Comparison of ENCODE assay signal across 1 cellular context in the genomic region with DNA sequence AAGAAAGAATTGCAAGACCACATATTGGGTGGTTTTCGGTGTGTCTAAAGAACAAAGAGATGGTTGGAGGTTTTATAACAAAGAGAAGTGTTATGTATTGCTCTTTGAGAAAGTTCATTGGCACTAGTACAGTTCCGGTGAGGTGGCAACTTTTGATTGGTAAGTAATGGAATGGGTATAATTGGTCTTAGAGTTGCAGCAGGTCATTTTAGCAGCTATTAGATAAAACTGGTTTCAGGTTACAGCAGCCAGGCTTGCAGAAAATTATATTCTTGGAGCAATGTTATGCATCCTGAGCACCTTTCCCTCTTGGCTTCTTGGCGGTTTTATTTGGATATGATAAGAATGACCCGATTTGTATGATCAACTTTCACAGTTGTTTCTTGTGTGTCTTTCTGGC.
TF ChIP-seq lines count a peak whose summit lies in the region.

No MANE protein-coding gene starts in this region.

TF ChIP-seq in HEK293, 187 proteins besides CTCF, POLR2A, EP300 and RAD21 (continued from another document and continues in another):
- TF ChIP-seq, protein P1, sequence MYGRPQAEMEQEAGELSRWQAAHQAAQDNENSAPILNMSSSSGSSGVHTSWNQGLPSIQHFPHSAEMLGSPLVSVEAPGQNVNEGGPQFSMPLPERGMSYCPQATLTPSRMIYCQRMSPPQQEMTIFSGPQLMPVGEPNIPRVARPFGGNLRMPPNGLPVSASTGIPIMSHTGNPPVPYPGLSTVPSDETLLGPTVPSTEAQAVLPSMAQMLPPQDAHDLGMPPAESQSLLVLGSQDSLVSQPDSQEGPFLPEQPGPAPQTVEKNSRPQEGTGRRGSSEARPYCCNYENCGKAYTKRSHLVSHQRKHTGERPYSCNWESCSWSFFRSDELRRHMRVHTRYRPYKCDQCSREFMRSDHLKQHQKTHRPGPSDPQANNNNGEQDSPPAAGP (tag by site-specific recombination; IDR thresholded peaks at IDR 0.05), result no peak
- TF ChIP-seq ZNF16 (tag by site-specific recombination; IDR thresholded peaks at IDR 0.05; ENCODE audit: low read depth) (no peak), ZNF837 (tag by site-specific recombination; IDR thresholded peaks at IDR 0.05) (no peak), ZNF394 (tag by site-specific recombination; IDR thresholded peaks at IDR 0.05; ENCODE audit: borderline replicate concordance) (no peak), SP2 (tag by site-specific recombination; IDR thresholded peaks at IDR 0.05) (peak; percentile 52), KLF10 (tag by site-specific recombination; IDR thresholded peaks at IDR 0.05) (no peak), SETDB1 (IDR thresholded peaks at IDR 0.05; ENCODE audit: insufficient read length, low read length) (peak; percentile 32), ZNF266 (tag by site-specific recombination; IDR thresholded peaks at IDR 0.05; ENCODE audit: low read depth) (no peak), ZSCAN23 (tag by site-specific recombination; IDR thresholded peaks at IDR 0.05) (no peak), ZSCAN16 (tag by site-specific recombination; IDR thresholded peaks at IDR 0.05) (no peak), ZFP3 (tag by site-specific recombination; IDR thresholded peaks at IDR 0.05; ENCODE audit: low read depth) (no peak), ZNF707 (tag by site-specific recombination; IDR thresholded peaks at IDR 0.05) (no peak), MEIS1 (CRISPR knock-in tag; IDR thresholded peaks at IDR 0.05; ENCODE audit: borderline replicate concordance) (no peak), ZNF792 (tag by site-specific recombination; IDR thresholded peaks at IDR 0.05) (no peak), ZBTB17 (tag by site-specific recombination; IDR thresholded peaks at IDR 0.05) (no peak), ZNF132 (tag by site-specific recombination; IDR thresholded peaks at IDR 0.05; ENCODE audit: borderline replicate concordance) (no peak), ZNF2 (tag by site-specific recombination; IDR thresholded peaks at IDR 0.05) (no peak), ZNF23 (tag by site-specific recombination; IDR thresholded peaks at IDR 0.05; ENCODE audit: borderline replicate concordance) (no peak), ZNF549 (tag by site-specific recombination; IDR thresholded peaks at IDR 0.05) (no peak), ZNF830 (tag by site-specific recombination; IDR thresholded peaks at IDR 0.05; ENCODE audit: low read depth) (no peak), ZNF138 (tag by site-specific recombination; IDR thresholded peaks at IDR 0.05; ENCODE audit: borderline replicate concordance) (no peak), GFI1B (tag by site-specific recombination; IDR thresholded peaks at IDR 0.05) (no peak), ZBTB48 (tag by site-specific recombination; IDR thresholded peaks at IDR 0.05) (no peak), HOXD13 (CRISPR knock-in tag; IDR thresholded peaks at IDR 0.05; ENCODE audit: borderline replicate concordance) (no peak), ZNF404 (tag by site-specific recombination; IDR thresholded peaks at IDR 0.05) (no peak), IKZF3 (tag by site-specific recombination; IDR thresholded peaks at IDR 0.05) (no peak), RBAK (tag by site-specific recombination; IDR thresholded peaks at IDR 0.05) (no peak), ZNF660 (tag by site-specific recombination; IDR thresholded peaks at IDR 0.05) (no peak), ZNF426 (tag by site-specific recombination; IDR thresholded peaks at IDR 0.05) (no peak), SCRT2 (tag by site-specific recombination; IDR thresholded peaks at IDR 0.05) (no peak), ZNF571 (tag by site-specific recombination; IDR thresholded peaks at IDR 0.05) (no peak), ZNF19 (tag by site-specific recombination; IDR thresholded peaks at IDR 0.05; ENCODE audit: low read depth) (no peak), ZNF24 (tag by site-specific recombination; IDR thresholded peaks at IDR 0.05) (no peak)
- TF ChIP-seq, protein P2, sequence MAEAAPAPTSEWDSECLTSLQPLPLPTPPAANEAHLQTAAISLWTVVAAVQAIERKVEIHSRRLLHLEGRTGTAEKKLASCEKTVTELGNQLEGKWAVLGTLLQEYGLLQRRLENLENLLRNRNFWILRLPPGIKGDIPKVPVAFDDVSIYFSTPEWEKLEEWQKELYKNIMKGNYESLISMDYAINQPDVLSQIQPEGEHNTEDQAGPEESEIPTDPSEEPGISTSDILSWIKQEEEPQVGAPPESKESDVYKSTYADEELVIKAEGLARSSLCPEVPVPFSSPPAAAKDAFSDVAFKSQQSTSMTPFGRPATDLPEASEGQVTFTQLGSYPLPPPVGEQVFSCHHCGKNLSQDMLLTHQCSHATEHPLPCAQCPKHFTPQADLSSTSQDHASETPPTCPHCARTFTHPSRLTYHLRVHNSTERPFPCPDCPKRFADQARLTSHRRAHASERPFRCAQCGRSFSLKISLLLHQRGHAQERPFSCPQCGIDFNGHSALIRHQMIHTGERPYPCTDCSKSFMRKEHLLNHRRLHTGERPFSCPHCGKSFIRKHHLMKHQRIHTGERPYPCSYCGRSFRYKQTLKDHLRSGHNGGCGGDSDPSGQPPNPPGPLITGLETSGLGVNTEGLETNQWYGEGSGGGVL (tag by site-specific recombination; IDR thresholded peaks at IDR 0.05), result no peak
- TF ChIP-seq, protein P3, sequence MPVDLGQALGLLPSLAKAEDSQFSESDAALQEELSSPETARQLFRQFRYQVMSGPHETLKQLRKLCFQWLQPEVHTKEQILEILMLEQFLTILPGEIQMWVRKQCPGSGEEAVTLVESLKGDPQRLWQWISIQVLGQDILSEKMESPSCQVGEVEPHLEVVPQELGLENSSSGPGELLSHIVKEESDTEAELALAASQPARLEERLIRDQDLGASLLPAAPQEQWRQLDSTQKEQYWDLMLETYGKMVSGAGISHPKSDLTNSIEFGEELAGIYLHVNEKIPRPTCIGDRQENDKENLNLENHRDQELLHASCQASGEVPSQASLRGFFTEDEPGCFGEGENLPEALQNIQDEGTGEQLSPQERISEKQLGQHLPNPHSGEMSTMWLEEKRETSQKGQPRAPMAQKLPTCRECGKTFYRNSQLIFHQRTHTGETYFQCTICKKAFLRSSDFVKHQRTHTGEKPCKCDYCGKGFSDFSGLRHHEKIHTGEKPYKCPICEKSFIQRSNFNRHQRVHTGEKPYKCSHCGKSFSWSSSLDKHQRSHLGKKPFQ (tag by site-specific recombination; IDR thresholded peaks at IDR 0.05), result no peak
- TF ChIP-seq, protein P4, sequence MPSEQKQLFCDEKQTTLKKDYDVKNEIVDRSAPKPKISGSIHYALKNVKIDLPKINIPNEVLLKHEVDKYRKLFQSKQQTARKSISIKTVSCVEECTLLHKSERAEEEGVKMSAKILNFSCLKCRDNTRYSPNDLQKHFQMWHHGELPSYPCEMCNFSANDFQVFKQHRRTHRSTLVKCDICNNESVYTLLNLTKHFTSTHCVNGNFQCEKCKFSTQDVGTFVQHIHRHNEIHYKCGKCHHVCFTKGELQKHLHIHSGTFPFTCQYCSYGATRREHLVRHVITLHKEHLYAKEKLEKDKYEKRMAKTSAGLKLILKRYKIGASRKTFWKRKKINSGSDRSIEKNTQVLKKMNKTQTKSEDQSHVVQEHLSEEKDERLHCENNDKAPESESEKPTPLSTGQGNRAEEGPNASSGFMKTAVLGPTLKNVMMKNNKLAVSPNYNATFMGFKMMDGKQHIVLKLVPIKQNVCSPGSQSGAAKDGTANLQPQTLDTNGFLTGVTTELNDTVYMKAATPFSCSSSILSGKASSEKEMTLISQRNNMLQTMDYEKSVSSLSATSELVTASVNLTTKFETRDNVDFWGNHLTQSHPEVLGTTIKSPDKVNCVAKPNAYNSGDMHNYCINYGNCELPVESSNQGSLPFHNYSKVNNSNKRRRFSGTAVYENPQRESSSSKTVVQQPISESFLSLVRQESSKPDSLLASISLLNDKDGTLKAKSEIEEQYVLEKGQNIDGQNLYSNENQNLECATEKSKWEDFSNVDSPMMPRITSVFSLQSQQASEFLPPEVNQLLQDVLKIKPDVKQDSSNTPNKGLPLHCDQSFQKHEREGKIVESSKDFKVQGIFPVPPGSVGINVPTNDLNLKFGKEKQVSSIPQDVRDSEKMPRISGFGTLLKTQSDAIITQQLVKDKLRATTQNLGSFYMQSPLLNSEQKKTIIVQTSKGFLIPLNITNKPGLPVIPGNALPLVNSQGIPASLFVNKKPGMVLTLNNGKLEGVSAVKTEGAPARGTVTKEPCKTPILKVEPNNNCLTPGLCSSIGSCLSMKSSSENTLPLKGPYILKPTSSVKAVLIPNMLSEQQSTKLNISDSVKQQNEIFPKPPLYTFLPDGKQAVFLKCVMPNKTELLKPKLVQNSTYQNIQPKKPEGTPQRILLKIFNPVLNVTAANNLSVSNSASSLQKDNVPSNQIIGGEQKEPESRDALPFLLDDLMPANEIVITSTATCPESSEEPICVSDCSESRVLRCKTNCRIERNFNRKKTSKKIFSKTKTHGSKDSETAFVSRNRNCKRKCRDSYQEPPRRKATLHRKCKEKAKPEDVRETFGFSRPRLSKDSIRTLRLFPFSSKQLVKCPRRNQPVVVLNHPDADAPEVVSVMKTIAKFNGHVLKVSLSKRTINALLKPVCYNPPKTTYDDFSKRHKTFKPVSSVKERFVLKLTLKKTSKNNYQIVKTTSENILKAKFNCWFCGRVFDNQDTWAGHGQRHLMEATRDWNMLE (tag by site-specific recombination; conservative IDR thresholded peaks at IDR 0.05; ENCODE audit: low read depth), result peak; percentile 45; the same call in 1 of the 2 replicates
- TF ChIP-seq, protein P5, sequence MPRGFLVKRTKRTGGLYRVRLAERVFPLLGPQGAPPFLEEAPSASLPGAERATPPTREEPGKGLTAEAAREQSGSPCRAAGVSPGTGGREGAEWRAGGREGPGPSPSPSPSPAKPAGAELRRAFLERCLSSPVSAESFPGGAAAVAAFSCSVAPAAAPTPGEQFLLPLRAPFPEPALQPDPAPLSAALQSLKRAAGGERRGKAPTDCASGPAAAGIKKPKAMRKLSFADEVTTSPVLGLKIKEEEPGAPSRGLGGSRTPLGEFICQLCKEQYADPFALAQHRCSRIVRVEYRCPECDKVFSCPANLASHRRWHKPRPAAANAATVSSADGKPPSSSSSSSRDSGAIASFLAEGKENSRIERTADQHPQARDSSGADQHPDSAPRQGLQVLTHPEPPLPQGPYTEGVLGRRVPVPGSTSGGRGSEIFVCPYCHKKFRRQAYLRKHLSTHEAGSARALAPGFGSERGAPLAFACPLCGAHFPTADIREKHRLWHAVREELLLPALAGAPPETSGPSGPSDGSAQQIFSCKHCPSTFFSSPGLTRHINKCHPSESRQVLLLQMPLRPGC (tag by site-specific recombination; IDR thresholded peaks at IDR 0.05), result 0 out of 2 replicates have a peak, but pooled peaks have one; percentile 21
- TF ChIP-seq, protein P6, sequence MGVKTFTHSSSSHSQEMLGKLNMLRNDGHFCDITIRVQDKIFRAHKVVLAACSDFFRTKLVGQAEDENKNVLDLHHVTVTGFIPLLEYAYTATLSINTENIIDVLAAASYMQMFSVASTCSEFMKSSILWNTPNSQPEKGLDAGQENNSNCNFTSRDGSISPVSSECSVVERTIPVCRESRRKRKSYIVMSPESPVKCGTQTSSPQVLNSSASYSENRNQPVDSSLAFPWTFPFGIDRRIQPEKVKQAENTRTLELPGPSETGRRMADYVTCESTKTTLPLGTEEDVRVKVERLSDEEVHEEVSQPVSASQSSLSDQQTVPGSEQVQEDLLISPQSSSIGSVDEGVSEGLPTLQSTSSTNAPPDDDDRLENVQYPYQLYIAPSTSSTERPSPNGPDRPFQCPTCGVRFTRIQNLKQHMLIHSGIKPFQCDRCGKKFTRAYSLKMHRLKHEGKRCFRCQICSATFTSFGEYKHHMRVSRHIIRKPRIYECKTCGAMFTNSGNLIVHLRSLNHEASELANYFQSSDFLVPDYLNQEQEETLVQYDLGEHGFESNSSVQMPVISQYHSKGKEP (tag by site-specific recombination; IDR thresholded peaks at IDR 0.05), result peak; percentile 90
- TF ChIP-seq, protein P7, sequence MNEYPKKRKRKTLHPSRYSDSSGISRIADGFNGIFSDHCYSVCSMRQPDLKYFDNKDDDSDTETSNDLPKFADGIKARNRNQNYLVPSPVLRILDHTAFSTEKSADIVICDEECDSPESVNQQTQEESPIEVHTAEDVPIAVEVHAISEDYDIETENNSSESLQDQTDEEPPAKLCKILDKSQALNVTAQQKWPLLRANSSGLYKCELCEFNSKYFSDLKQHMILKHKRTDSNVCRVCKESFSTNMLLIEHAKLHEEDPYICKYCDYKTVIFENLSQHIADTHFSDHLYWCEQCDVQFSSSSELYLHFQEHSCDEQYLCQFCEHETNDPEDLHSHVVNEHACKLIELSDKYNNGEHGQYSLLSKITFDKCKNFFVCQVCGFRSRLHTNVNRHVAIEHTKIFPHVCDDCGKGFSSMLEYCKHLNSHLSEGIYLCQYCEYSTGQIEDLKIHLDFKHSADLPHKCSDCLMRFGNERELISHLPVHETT (tag by site-specific recombination; IDR thresholded peaks at IDR 0.05), result no peak
- TF ChIP-seq, protein P8, sequence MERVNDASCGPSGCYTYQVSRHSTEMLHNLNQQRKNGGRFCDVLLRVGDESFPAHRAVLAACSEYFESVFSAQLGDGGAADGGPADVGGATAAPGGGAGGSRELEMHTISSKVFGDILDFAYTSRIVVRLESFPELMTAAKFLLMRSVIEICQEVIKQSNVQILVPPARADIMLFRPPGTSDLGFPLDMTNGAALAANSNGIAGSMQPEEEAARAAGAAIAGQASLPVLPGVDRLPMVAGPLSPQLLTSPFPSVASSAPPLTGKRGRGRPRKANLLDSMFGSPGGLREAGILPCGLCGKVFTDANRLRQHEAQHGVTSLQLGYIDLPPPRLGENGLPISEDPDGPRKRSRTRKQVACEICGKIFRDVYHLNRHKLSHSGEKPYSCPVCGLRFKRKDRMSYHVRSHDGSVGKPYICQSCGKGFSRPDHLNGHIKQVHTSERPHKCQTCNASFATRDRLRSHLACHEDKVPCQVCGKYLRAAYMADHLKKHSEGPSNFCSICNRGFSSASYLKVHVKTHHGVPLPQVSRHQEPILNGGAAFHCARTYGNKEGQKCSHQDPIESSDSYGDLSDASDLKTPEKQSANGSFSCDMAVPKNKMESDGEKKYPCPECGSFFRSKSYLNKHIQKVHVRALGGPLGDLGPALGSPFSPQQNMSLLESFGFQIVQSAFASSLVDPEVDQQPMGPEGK (tag by site-specific recombination; IDR thresholded peaks at IDR 0.05), result no peak
- TF ChIP-seq, protein P9, sequence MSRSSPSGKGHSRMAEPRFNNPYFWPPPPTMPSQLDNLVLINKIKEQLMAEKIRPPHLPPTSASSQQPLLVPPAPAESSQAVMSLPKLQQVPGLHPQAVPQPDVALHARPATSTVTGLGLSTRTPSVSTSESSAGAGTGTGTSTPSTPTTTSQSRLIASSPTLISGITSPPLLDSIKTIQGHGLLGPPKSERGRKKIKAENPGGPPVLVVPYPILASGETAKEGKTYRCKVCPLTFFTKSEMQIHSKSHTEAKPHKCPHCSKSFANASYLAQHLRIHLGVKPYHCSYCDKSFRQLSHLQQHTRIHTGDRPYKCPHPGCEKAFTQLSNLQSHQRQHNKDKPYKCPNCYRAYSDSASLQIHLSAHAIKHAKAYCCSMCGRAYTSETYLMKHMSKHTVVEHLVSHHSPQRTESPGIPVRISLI (tag by site-specific recombination; IDR thresholded peaks at IDR 0.05), result no peak
